22 cellular contexts compared by ENCODE assay signal in genomic region chr12:11016937-11017336, GRCh38. TPM values are rescaled to one million over a fixed set of nuclear protein-coding genes. Genes with fewer than 3 reads are reported as not detected.
DNase-seq lines count a peak whose midpoint lies in the region; ATAC-seq, FAIRE-seq and TF ChIP-seq lines count a peak whose summit lies in the region.
"Had no signal": no experiment of that assay in that cellular context is flagged by ENCODE, and none has a peak within 500 bp of the region (broad histone marks: within the 10 kb centered on the region; RNA-seq: fewer than 3 reads in every experiment).

No MANE protein-coding gene starts in this region.

- ATAC-seq in left colon, result peak; percentile 73

- H3K4me1 ChIP-seq in small intestine (ENCODE audit: control insufficient read depth in 2 of 2, insufficient read depth in 1 of 2, low read depth in 1 of 2, low read length in 1 of 2), result peaks cover 0 to 4% of the 10 kb centered on the region in 2 donors

- no peaks in the 10 kb centered on the region for H3K36me3 ChIP-seq in small intestine (ENCODE audit: control insufficient read depth in 2 of 2, insufficient read depth in 2 of 2, low read length in 2 of 2)
- H3K36me3 ChIP-seq: MG63 had no signal

- H3K9me3 ChIP-seq in small intestine (ENCODE audit: control insufficient read depth, low read depth), result no peaks in the 10 kb centered on the region
- H3K9me3 ChIP-seq: BLaER1 treated with 17β-estradiol and CSF1 and Interleukin-3, amounts not matched to agents 10 nM and 100 nM; MG63 had no signal

- no peaks in the 10 kb centered on the region for H3K27me3 ChIP-seq in small intestine (ENCODE audit: control insufficient read depth in 2 of 2, insufficient read depth in 2 of 2, low read length in 2 of 2)
- H3K27me3 ChIP-seq: BLaER1 treated with 17β-estradiol and CSF1 and Interleukin-3, amounts not matched to agents 10 nM and 100 nM; MG63 had no signal

- H3K27ac ChIP-seq in caudate nucleus (ENCODE audit: low read depth, low read length) (peak overlapping the region; percentile 56), small intestine (ENCODE audit: low read depth in 1 of 2, low read length in 1 of 2) (peak overlapping the region in 1 of 2 donors; percentile 71)
- H3K27ac ChIP-seq: BLaER1 treated with 17β-estradiol and CSF1 and Interleukin-3, amounts not matched to agents 10 nM and 100 nM had no signal

- FAIRE-seq in small intestine (lab: Jason Lieb, UNC), result no peak
- FAIRE-seq: A204.1, H1 had no signal

- no peak for TF ChIP-seq CTCF in GM13977 (IDR thresholded peaks at IDR 0.05; ENCODE audit: extremely low read depth, insufficient read depth, missing control alignments)

- in situ Hi-C loops in GM13977 (cut with MboI; ENCODE audit: low pct_unique_long_range_greater_than_20kb, low sequenced_read_pairs, unreplicated experiment), result no loop called here

- 61 to 83% (median 74%) methylated on average over 1 of the region's 1 CpG for WGBS in small intestine, 3 donors

- no peak overlapping the region for H3K4me3 ChIP-seq in small intestine (ENCODE audit: low read depth in 1 of 2, low read length in 2 of 2)
- H3K4me3 ChIP-seq: BLaER1 treated with 17β-estradiol and CSF1 and Interleukin-3, amounts not matched to agents 10 nM and 100 nM; MG63 had no signal

- DNase-seq in COLO829 (ENCODE audit: low spot score) (peak; percentile 28), caudate nucleus (lab: John Stamatoyannopoulos, UW) (peak in 4 of 61 donors; percentile 5 to 37 (median 18)), left colon (no peak), small intestine (peak; percentile 18), cerebellar nuclear complex (lab: John Stamatoyannopoulos, UW) (no peak), GM13977 (ENCODE audit: low spot score) (no peak), NCI-H1436 (lab: John Stamatoyannopoulos, UW) (no peak), HUDEP-2 (lab: John Stamatoyannopoulos, UW; ENCODE audit: unreplicated experiment in 76 of 76) (no peak)
- DNase-seq: CD8-positive, alpha-beta memory T cell; Karpas-422; MG63; NCI-H187 treated with DMSO at 0.1 percent for 48 hours; NCI-H345; NCI-H69; NK-92 treated with Interleukin-12 subunit alpha and Interleukin-12 subunit beta, amount 100 ng/mL, for 24 hours; OCI-M1; RPMI8226; SIG-M5 had no signal

- intact Hi-C loops in left colon (cut with DNase I, micrococcal nuclease), result no loop called here

RNA-seq across cellular contexts. Expression of gene TAS2R19, which starts 5.5 kb away (rescaled TPM):
- 1 to 10 TPM; 2.9 TPM for total RNA-seq in left colon
- under 1 TPM in 1 of 3 donors, not detected in 2; 0.09 TPM for polyA plus RNA-seq in small intestine
- total RNA-seq: Daoy had no signal

RNA-seq across cellular contexts. Expression of gene TAS2R31, which starts 14.3 kb away (rescaled TPM):
- 1 to 10 TPM; 3.3 to 3.7 TPM for total RNA-seq in left colon
- polyA plus RNA-seq in small intestine, result under 1 TPM in 1 of 3 donors, not detected in 2; 0.16 TPM
- polyA plus RNA-seq: CD8-positive, alpha-beta memory T cell had no signal

RNA-seq across cellular contexts. Expression of gene TAS2R20, which starts 18.8 kb away (rescaled TPM):
- total RNA-seq in left colon, result 1 to 10 TPM; 1.6 to 1.7 TPM
- under 1 TPM in 1 of 3 donors, not detected in 2; 0.15 TPM for polyA plus RNA-seq in small intestine
- total RNA-seq: Daoy had no signal
- polyA plus RNA-seq: CD8-positive, alpha-beta memory T cell had no signal

RNA-seq across cellular contexts. Expression of gene TAS2R50, which starts 30.2 kb away (rescaled TPM):
- total RNA-seq in left colon, result 1 to 10 TPM; 1.2 to 1.6 TPM
- not detected for polyA plus RNA-seq in small intestine
- polyA plus RNA-seq: CD8-positive, alpha-beta memory T cell had no signal

RNA-seq across cellular contexts. Expression of gene TAS2R46, which starts 45.2 kb away (rescaled TPM):
- total RNA-seq in left colon, result 1 to 10 TPM in 1 of 2 donors, under 1 TPM in 1; 0.95 to 2.5 TPM
- polyA plus RNA-seq in small intestine, result not detected
- total RNA-seq: Daoy, H1 had no signal
- polyA plus RNA-seq: CD8-positive, alpha-beta memory T cell had no signal

Comparison
In these comparisons a context has a peak if more than half of its experiments do, and no peak if none do; other contexts are left out.
1. DNase-seq: peak in COLO829 (single experiment) and small intestine (single experiment); none in left colon (0 of 2), cerebellar nuclear complex (0 of 2), GM13977 (single experiment), NCI-H1436 (single experiment) and HUDEP-2 (0 of 76).